22 cellular contexts compared by ENCODE assay signal in genomic region chr10:88221616-88222015, GRCh38.
A peak's percentile ranks its signal among the peaks of the same experiment; 100 is the strongest.
DNase-seq lines count a peak whose midpoint lies in the region; ATAC-seq, FAIRE-seq and TF ChIP-seq lines count a peak whose summit lies in the region.
"Had no signal": no experiment of that assay in that cellular context is flagged by ENCODE, and none has a peak within 500 bp of the region (broad histone marks: within the 10 kb centered on the region; RNA-seq: fewer than 3 reads in every experiment).

No MANE protein-coding gene starts in this region.

- H3K9ac ChIP-seq in GM12878 (ENCODE audit: control insufficient read depth, insufficient read depth, low read length) = no peak overlapping the region
- H3K9ac ChIP-seq: BLaER1 treated with 17β-estradiol and CSF1 and Interleukin-3, amounts not matched to agents 10 nM and 100 nM had no signal

- H2AFZ ChIP-seq in GM12878 (ENCODE audit: control insufficient read depth, low read depth, low read length) (no peak overlapping the region), osteoblast (ENCODE audit: low read length) (no peak overlapping the region)

- CTCF ChIA-PET in HEK293 (lab: Yijun Ruan, JAX) = interaction anchor here (0.6 to 0.8 kb wide), 2 partner anchors 130 to 166 kb away, joined by 3 read pairs; no protein-coding TSS in a partner anchor
- CTCF ChIA-PET in GM12878 (lab: Yijun Ruan, JAX) = interaction anchor here (4.9 kb wide), 1 partner anchor 167 kb away, joined by 24 read pairs; no protein-coding TSS in a partner anchor

- POLR2A ChIA-PET in HEK293 (lab: Yijun Ruan, JAX) (no interaction called here), GM12878 (lab: Charles Lee) (no interaction called here)

- peak; percentile 65 for DNase-seq in OCI-M1 (lab: John Stamatoyannopoulos, UW)
- DNase-seq in GM12878 (ENCODE audit: low read depth, low spot score) = no peak
- DNase-seq in osteoblast (ENCODE audit: insufficient read length, low spot score, missing footprints) = peak; percentile 68
- DNase-seq in AG08396 (ENCODE audit: low spot score) = no peak
- DNase-seq: 8988T; ACHN; AML-193; Caco-2; Calu3; CD4-positive, alpha-beta T cell; CD8-positive, alpha-beta T cell; GF-D8 had no signal

- intact Hi-C loops in GM12878 (cut with micrococcal nuclease; ENCODE audit: unreplicated experiment) = no loop called here

- BruUV-seq in GM12878 (replicated peaks; lab: Mats Ljungman, UMichigan) = no TSS peak

- H3K36me3 ChIP-seq in HEK293 (ENCODE audit: control insufficient read depth in 2 of 2, insufficient read depth in 1 of 2, low read length in 2 of 2) (no peaks in the 10 kb centered on the region), GM12878 (ENCODE audit: control insufficient read depth in 2 of 2, insufficient read depth in 2 of 2, low read length in 1 of 2) (no peaks in the 10 kb centered on the region), osteoblast (ENCODE audit: insufficient read depth, low read length) (no peaks in the 10 kb centered on the region)
- H3K36me3 ChIP-seq: BLaER1 treated with 17β-estradiol and CSF1 and Interleukin-3, amounts not matched to agents 10 nM and 100 nM had no signal

- RAD21 ChIA-PET in GM12878 (lab: Charles Lee; ENCODE audit: unreplicated experiment) = no interaction called here

- no peak for TF ChIP-seq POLR2A in GM12878 (IDR thresholded peaks at IDR 0.05; ENCODE audit: low read depth, low read length)

- SMC1A ChIA-PET in GM12878 (lab: Charles Lee; ENCODE audit: uncharacterized antibody, unreplicated experiment) = interaction anchor here (1.1 kb wide), 1 partner anchor 165 kb away, joined by 3 read pairs; no protein-coding TSS in a partner anchor

- no peak for TF ChIP-seq CTCF in HEK293 (tag by site-specific recombination; IDR thresholded peaks at IDR 0.05)
- TF ChIP-seq CTCF in GM12878 (IDR thresholded peaks at IDR 0.05 in 2 of 3, conservative IDR thresholded peaks at IDR 0.05 in 1 of 3; ENCODE audit: control insufficient read depth in 2 of 3, extremely low read depth in 1 of 3, insufficient read depth in 1 of 3, low read depth in 3 of 3, low read length in 3 of 3) = no peak
- TF ChIP-seq CTCF in osteoblast (IDR thresholded peaks at IDR 0.05; ENCODE audit: extremely low read depth, low read depth, low read length) = no peak

- H3K4me1 ChIP-seq in HEK293 (ENCODE audit: control insufficient read depth, insufficient read depth, low read length) (peaks cover 24% of the 10 kb centered on the region), GM12878 (ENCODE audit: control insufficient read depth, insufficient read depth, low read length) (peaks cover 3% of the 10 kb centered on the region; the same call in 1 of the 2 replicates), osteoblast (ENCODE audit: insufficient read depth, low read length) (no peaks in the 10 kb centered on the region)
- H3K4me1 ChIP-seq: BLaER1 treated with 17β-estradiol and CSF1 and Interleukin-3, amounts not matched to agents 10 nM and 100 nM had no signal

- TF ChIP-seq RAD21 in GM12878 (IDR thresholded peaks at IDR 0.05; ENCODE audit: insufficient read depth, low read depth, low read length) = no peak

- no peak overlapping the region for H3K27ac ChIP-seq in HEK293 (ENCODE audit: extremely low read depth, low read depth, low read length)
- no peak overlapping the region for H3K27ac ChIP-seq in GM12878 (ENCODE audit: control insufficient read depth, insufficient read depth)
- H3K27ac ChIP-seq in osteoblast (ENCODE audit: low read depth, low read length) = no peak overlapping the region
- H3K27ac ChIP-seq: BLaER1 treated with 17β-estradiol and CSF1 and Interleukin-3, amounts not matched to agents 10 nM and 100 nM; C4-2B had no signal

- H4K20me1 ChIP-seq in GM12878 (ENCODE audit: control insufficient read depth, insufficient read depth) (no peaks in the 10 kb centered on the region), osteoblast (ENCODE audit: insufficient read depth, low read length) (no peaks in the 10 kb centered on the region)
- H4K20me1 ChIP-seq: BLaER1 treated with 17β-estradiol and CSF1 and Interleukin-3, amounts not matched to agents 10 nM and 100 nM had no signal

- TF ChIP-seq EP300 in GM12878 (IDR thresholded peaks at IDR 0.05; ENCODE audit: borderline replicate concordance in 1 of 2, control insufficient read depth in 1 of 2, low read depth in 2 of 2, low read length in 2 of 2) = no peak

- FAIRE-seq in GM12878 (lab: Jason Lieb, UNC) = no peak
- FAIRE-seq: A204.1, D721Med, G401.6, GM12892 had no signal

- no peaks in the 10 kb centered on the region for H3K9me3 ChIP-seq in HEK293 (ENCODE audit: control insufficient read depth, insufficient read depth, low read depth, low read length)
- no peaks in the 10 kb centered on the region for H3K9me3 ChIP-seq in GM12878 (replicated peaks; ENCODE audit: control insufficient read depth, insufficient read depth, low read length)
- H3K9me3 ChIP-seq in osteoblast (ENCODE audit: low read depth, low read length) = no peaks in the 10 kb centered on the region
- H3K9me3 ChIP-seq: BLaER1 treated with 17β-estradiol and CSF1 and Interleukin-3, amounts not matched to agents 10 nM and 100 nM; Caco-2 had no signal

- no peaks in the 10 kb centered on the region for H3K79me2 ChIP-seq in GM12878 (ENCODE audit: control insufficient read depth, insufficient read depth, low read length)
- H3K79me2 ChIP-seq in osteoblast (ENCODE audit: insufficient read depth, low read length) = no peaks in the 10 kb centered on the region

- no peak overlapping the region for H3K4me3 ChIP-seq in HEK293 (ENCODE audit: low read depth, low read length)
- H3K4me3 ChIP-seq in GM12878 = no peak overlapping the region
- H3K4me3 ChIP-seq in osteoblast (ENCODE audit: insufficient read depth, low read length) = no peak overlapping the region
- H3K4me3 ChIP-seq: BLaER1 treated with 17β-estradiol and CSF1 and Interleukin-3, amounts not matched to agents 10 nM and 100 nM had no signal

- H3K27me3 ChIP-seq in GM12878 (replicated peaks in 1 of 2; ENCODE audit: control insufficient read depth in 2 of 2, insufficient read depth in 2 of 2, low read length in 1 of 2) = no peaks in the 10 kb centered on the region
- H3K27me3 ChIP-seq in osteoblast (ENCODE audit: insufficient read depth, low read length) = no peaks in the 10 kb centered on the region
- H3K27me3 ChIP-seq: BLaER1 treated with 17β-estradiol and CSF1 and Interleukin-3, amounts not matched to agents 10 nM and 100 nM had no signal

- ATAC-seq in GM12878 (no peak), GM18502 (IDR thresholded peaks at IDR 0.05; ENCODE audit: poor library complexity, unreplicated experiment) (no peak), HG02588 (IDR thresholded peaks at IDR 0.05; ENCODE audit: unreplicated experiment) (no peak), GM21381 (IDR thresholded peaks at IDR 0.05; ENCODE audit: unreplicated experiment) (no peak)
- ATAC-seq: CD8-positive, alpha-beta T cell had no signal

- in situ Hi-C loops in GM12878 (cut with MboI) = no loop called here

- H3K4me2 ChIP-seq in GM12878 (ENCODE audit: control insufficient read depth, insufficient read depth) (no peak overlapping the region), osteoblast (ENCODE audit: insufficient read depth, low read length) (no peak overlapping the region)
- H3K4me2 ChIP-seq: BLaER1 treated with 17β-estradiol and CSF1 and Interleukin-3, amounts not matched to agents 10 nM and 100 nM had no signal

- 57% methylated on average over 3 of the region's 3 CpGs for WGBS in GM12878 (ENCODE audit: insufficient coverage, insufficient replicate concordance, low lambda C conversion rate, missing lambda C conversion rate)

TF ChIP-seq in HEK293, 187 proteins besides CTCF, POLR2A, EP300 and RAD21 (continues in another document):
- TF ChIP-seq ZBTB48 (tag by site-specific recombination; IDR thresholded peaks at IDR 0.05) = no peak
- no peak for TF ChIP-seq ZNF707 (tag by site-specific recombination; IDR thresholded peaks at IDR 0.05)
- no peak for TF ChIP-seq ZNF701 (tag by site-specific recombination; IDR thresholded peaks at IDR 0.05)
- TF ChIP-seq BCL11B (tag by site-specific recombination; IDR thresholded peaks at IDR 0.05; ENCODE audit: low read depth) = no peak
- no peak for TF ChIP-seq KLF10 (tag by site-specific recombination; IDR thresholded peaks at IDR 0.05)
- no peak for TF ChIP-seq ZNF473 (tag by site-specific recombination; IDR thresholded peaks at IDR 0.05)
- no peak for TF ChIP-seq ZNF121 (tag by site-specific recombination; IDR thresholded peaks at IDR 0.05)
- 0 out of 2 replicates have a peak, but pooled peaks have one; percentile 11 for TF ChIP-seq ZNF514 (tag by site-specific recombination; IDR thresholded peaks at IDR 0.05)

TF ChIP-seq in GM12878, 131 proteins besides CTCF, POLR2A, EP300 and RAD21 (continues in another document):
- TF ChIP-seq NR2C1 (IDR thresholded peaks at IDR 0.05) (no peak), USF2 (IDR thresholded peaks at IDR 0.05; ENCODE audit: borderline replicate concordance, low read depth, low read length) (no peak), BRCA1 (IDR thresholded peaks at IDR 0.05; ENCODE audit: low read depth, low read length) (no peak), MLLT1 (IDR thresholded peaks at IDR 0.05) (0 out of 2 replicates have a peak, but pooled peaks have one; percentile 20), SP1 (IDR thresholded peaks at IDR 0.05; ENCODE audit: low read depth, low read length) (no peak), NFIC (IDR thresholded peaks at IDR 0.05; ENCODE audit: low read depth, low read length) (no peak)

Comparison
In these comparisons a context has a peak if more than half of its experiments do, and no peak if none do; other contexts are left out.
1. DNase-seq: peak in OCI-M1 (single experiment) and osteoblast (single experiment); none in GM12878 (single experiment) and AG08396 (single experiment).